Comparison of ENCODE assay signal across 8 cellular contexts in the genomic region with DNA sequence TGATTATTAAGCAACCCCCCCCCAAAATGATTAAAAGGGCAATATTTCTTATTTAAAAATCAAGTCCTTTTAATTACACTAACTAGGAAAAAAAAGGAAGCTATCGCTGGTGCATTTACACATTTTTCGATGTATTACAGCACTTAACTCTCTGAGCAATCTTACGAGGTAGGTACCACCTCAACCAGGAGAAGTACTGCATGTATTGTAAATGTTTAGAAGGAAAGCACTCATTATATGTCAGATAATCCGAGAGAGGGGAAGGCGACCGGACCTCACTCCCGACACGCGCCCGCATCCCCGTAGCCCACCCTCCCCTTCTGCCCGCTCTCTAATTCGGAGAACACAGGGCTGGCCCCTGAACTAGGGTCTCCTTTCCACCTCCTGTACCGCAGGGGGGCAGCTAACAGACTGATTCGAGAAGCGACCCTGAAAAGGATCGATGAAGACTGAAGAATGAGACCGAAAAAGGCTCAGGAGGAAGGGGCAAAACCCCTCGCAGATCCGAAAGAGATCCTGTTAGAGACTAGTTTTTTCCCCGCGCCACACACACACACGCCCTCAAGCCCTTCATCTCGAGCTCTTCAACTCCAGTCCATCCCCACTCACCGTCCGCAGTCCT. TPM values are rescaled to one million over a fixed set of nuclear protein-coding genes. Genes with fewer than 3 reads are reported as not detected.
DNase-seq lines count a peak whose midpoint lies in the region; ATAC-seq and TF ChIP-seq lines count a peak whose summit lies in the region.

No MANE protein-coding gene starts in this region.

- no peak for TF ChIP-seq POLR2A in GM18505 (IDR thresholded peaks at IDR 0.05; ENCODE audit: borderline replicate concordance, extremely low read depth, insufficient read depth, insufficient read length)

- TF ChIP-seq CTCF in right atrium auricular region (IDR thresholded peaks at IDR 0.05), result no peak

- no peaks in the 10 kb centered on the region for H3K27me3 Mint-ChIP-seq in T-helper 17 cell

- H3K4me3 ChIP-seq in right atrium auricular region, result peak overlapping the region; percentile 60 to 75

- peak overlapping the region; percentile 99 for H3K27ac Mint-ChIP-seq in T-helper 17 cell
- peak overlapping the region; percentile 99 for H3K27ac Mint-ChIP-seq in stimulated activated effector memory CD8-positive, alpha-beta T cell treated with anti-CD3 and anti-CD28 coated beads, Interleukin-12 subunit alpha, Interleukin-12 subunit beta, amount 100 ng/mL, for 72 hours

- no peaks in the 10 kb centered on the region for H3K27me3 ChIP-seq in right atrium auricular region

- H3K4me1 Mint-ChIP-seq in T-helper 17 cell, result peaks cover 31% of the 10 kb centered on the region
- H3K4me1 Mint-ChIP-seq in stimulated activated effector memory CD8-positive, alpha-beta T cell treated with anti-CD3 and anti-CD28 coated beads, Interleukin-12 subunit alpha, Interleukin-12 subunit beta, amount 100 ng/mL, for 72 hours, result peaks cover 26% of the 10 kb centered on the region

- H3K27ac ChIP-seq in right atrium auricular region, result peak overlapping the region; percentile 89 to 91

- H3K9me3 Mint-ChIP-seq in stimulated activated effector memory CD8-positive, alpha-beta T cell treated with anti-CD3 and anti-CD28 coated beads, Interleukin-12 subunit alpha, Interleukin-12 subunit beta, amount 100 ng/mL, for 72 hours, result no peaks in the 10 kb centered on the region

- DNase-seq in T-helper 17 cell, result no peak
- DNase-seq in right atrium auricular region (ENCODE audit: low spot score), result no peak
- no peak for DNase-seq in stimulated activated effector memory CD8-positive, alpha-beta T cell treated with anti-CD3 and anti-CD28 coated beads, Interleukin-12 subunit alpha, Interleukin-12 subunit beta, amount 100 ng/mL, for 72 hours (ENCODE audit: low spot score in 2 of 2)
- DNase-seq in SK-N-DZ (ENCODE audit: low spot score), result no peak
- DNase-seq in SW480 (ENCODE audit: low spot score), result no peak
- DNase-seq in NCI-H446 treated with DMSO at 0.1 percent for 48 hours (lab: John Stamatoyannopoulos, UW), result no peak

- H3K4me3 Mint-ChIP-seq in T-helper 17 cell, result peak overlapping the region; percentile 99
- peak overlapping the region; percentile 87 for H3K4me3 Mint-ChIP-seq in stimulated activated effector memory CD8-positive, alpha-beta T cell treated with anti-CD3 and anti-CD28 coated beads, Interleukin-12 subunit alpha, Interleukin-12 subunit beta, amount 100 ng/mL, for 72 hours

- peaks cover 8% of the 10 kb centered on the region for H3K36me3 Mint-ChIP-seq in T-helper 17 cell (ENCODE audit: low read depth)
- peaks cover 89% of the 10 kb centered on the region for H3K36me3 Mint-ChIP-seq in stimulated activated effector memory CD8-positive, alpha-beta T cell treated with anti-CD3 and anti-CD28 coated beads, Interleukin-12 subunit alpha, Interleukin-12 subunit beta, amount 100 ng/mL, for 72 hours

- H3K4me1 ChIP-seq in right atrium auricular region, result peaks cover 0 to 33% of the 10 kb centered on the region in 2 donors

- ATAC-seq in GM18505 (IDR thresholded peaks at IDR 0.05; ENCODE audit: unreplicated experiment) (peak; percentile 4), HG02588 (IDR thresholded peaks at IDR 0.05; ENCODE audit: unreplicated experiment) (peak; percentile 7), T-helper 17 cell (peak; percentile 19)
- peak; percentile 2 for ATAC-seq in stimulated activated effector memory CD8-positive, alpha-beta T cell treated with anti-CD3 and anti-CD28 coated beads, Interleukin-12 subunit alpha, Interleukin-12 subunit beta, amount 100 ng/mL, for 72 hours

- H3K36me3 ChIP-seq in right atrium auricular region, result peaks cover 31% of the 10 kb centered on the region

- no peaks in the 10 kb centered on the region for H3K9me3 ChIP-seq in T-helper 17 cell (ENCODE audit: control insufficient read depth, low read length, poor library complexity, severe bottlenecking)
- H3K9me3 ChIP-seq in right atrium auricular region, result no peaks in the 10 kb centered on the region

RNA-seq across cellular contexts. Expression of a gene that starts 0.3 kb away (rescaled TPM):
- total RNA-seq in T-helper 17 cell (1 to 10 TPM; 8.3 to 9.6 TPM), right atrium auricular region (10 to 100 TPM; 10.4 to 11.1 TPM)
- 13.6 and 18.4 TPM in 2 replicates for polyA plus RNA-seq in SK-N-DZ (2014; cell fraction: cytosol; rRNA removed)
- polyA plus RNA-seq in SK-N-DZ (2014; cell fraction: nucleus; rRNA removed), result 15.4 and 16.8 TPM in 2 replicates

RNA-seq across cellular contexts. Expression of a gene that starts 0.4 kb away (rescaled TPM):
- total RNA-seq in T-helper 17 cell (10 to 100 TPM; 30.9 to 55.4 TPM), right atrium auricular region (10 to 100 TPM; 25.2 to 29.9 TPM)
- 22.0 and 26.1 TPM in 2 replicates for polyA plus RNA-seq in SK-N-DZ (2014; cell fraction: cytosol; rRNA removed)
- 31.4 and 35.5 TPM in 2 replicates for polyA plus RNA-seq in SK-N-DZ (2014; cell fraction: nucleus; rRNA removed)
